In the genomic region with DNA sequence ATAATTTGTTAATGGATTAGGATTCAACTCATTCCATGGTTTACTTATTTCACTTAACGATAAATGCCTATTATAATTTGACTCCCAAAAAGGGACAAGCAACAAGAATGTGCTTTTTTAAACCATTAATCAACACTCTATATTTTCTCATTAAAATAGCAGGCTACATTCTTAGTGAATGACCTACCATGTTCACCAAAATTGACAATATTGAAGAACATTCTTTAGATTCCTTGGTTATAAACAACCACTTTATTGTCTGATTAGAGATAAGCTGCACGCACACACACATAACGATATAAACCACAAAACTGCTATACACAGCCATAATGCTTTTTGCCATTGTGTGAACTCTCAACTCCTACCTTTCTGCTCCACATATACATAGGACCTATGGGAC, we compare ENCODE assay signal across 18 cellular contexts.
DNase-seq lines count a peak whose midpoint lies in the region; ATAC-seq lines count a peak whose summit lies in the region.
"Had no signal": no experiment of that assay in that cellular context is flagged by ENCODE, and none has a peak within 500 bp of the region (broad histone marks: within the 10 kb centered on the region; RNA-seq: fewer than 3 reads in every experiment).

No MANE protein-coding gene starts in this region.

- no peaks in the 10 kb centered on the region for H3K4me1 Mint-ChIP-seq in T-helper 2 cell treated with Interferon-gamma antibody and Interleukin-4, amounts not matched to agents 5 μg/mL and 100 μg/mL, for 36 hours (ENCODE audit: low read depth)
- H3K4me1 Mint-ChIP-seq: CD4-positive, alpha-beta memory T cell had no signal

- no peak overlapping the region for H3K4me3 Mint-ChIP-seq in T-helper 2 cell treated with Interferon-gamma antibody and Interleukin-4, amounts not matched to agents 5 μg/mL and 100 μg/mL, for 36 hours
- H3K4me3 Mint-ChIP-seq: CD4-positive, alpha-beta memory T cell had no signal

- H3K27me3 Mint-ChIP-seq in T-helper 2 cell treated with Interferon-gamma antibody and Interleukin-4, amounts not matched to agents 5 μg/mL and 100 μg/mL, for 36 hours (ENCODE audit: low read depth), result no peaks in the 10 kb centered on the region
- H3K27me3 Mint-ChIP-seq: CD4-positive, alpha-beta memory T cell had no signal

- peaks cover 23% of the 10 kb centered on the region for H3K9me3 Mint-ChIP-seq in T-helper 2 cell treated with Interferon-gamma antibody and Interleukin-4, amounts not matched to agents 5 μg/mL and 100 μg/mL, for 36 hours

- peak; percentile 20 for DNase-seq in AG20443 (ENCODE audit: low spot score)
- peak; percentile 47 for DNase-seq in HS-27A (ENCODE audit: low read depth)
- DNase-seq in amniotic epithelial cell (ENCODE audit: low read depth), result peak; percentile 26
- peak; percentile 50 for DNase-seq in foreskin melanocyte
- no peak for DNase-seq in NCI-H1930 (lab: John Stamatoyannopoulos, UW)
- no peak for DNase-seq in T-helper 2 cell treated with Interferon-gamma antibody and Interleukin-4, amounts not matched to agents 5 μg/mL and 100 μg/mL, for 36 hours (ENCODE audit: low spot score)
- DNase-seq in activated gamma-delta T cell (lab: John Stamatoyannopoulos, UW), result no peak
- DNase-seq: BE2C; CD4-positive, alpha-beta memory T cell; DMS79 treated with DMSO at 0.1 percent for 48 hours; KBM-7; MG63; NCI-H1092 treated with DMSO at 0.1 percent for 48 hours; NCI-H187 treated with DMSO at 0.1 percent for 48 hours; NCI-H2171; NCI-H510A; T-helper 1 cell had no signal

- H3K27ac Mint-ChIP-seq in T-helper 2 cell treated with Interferon-gamma antibody and Interleukin-4, amounts not matched to agents 5 μg/mL and 100 μg/mL, for 36 hours, result no peak overlapping the region
- H3K27ac Mint-ChIP-seq: CD4-positive, alpha-beta memory T cell had no signal

- H3K36me3 Mint-ChIP-seq in T-helper 2 cell treated with Interferon-gamma antibody and Interleukin-4, amounts not matched to agents 5 μg/mL and 100 μg/mL, for 36 hours (ENCODE audit: low read depth), result no peaks in the 10 kb centered on the region
- H3K36me3 Mint-ChIP-seq: CD4-positive, alpha-beta memory T cell had no signal

- ATAC-seq in HG03342 (IDR thresholded peaks at IDR 0.05; ENCODE audit: unreplicated experiment), result no peak

Comparison
In these comparisons a context has a peak if more than half of its experiments do, and no peak if none do; other contexts are left out.
1. DNase-seq: peak in AG20443 (single experiment), HS-27A (single experiment), amniotic epithelial cell (single experiment) and foreskin melanocyte (single experiment); none in NCI-H1930 (0 of 2), T-helper 2 cell treated with Interferon-gamma antibody and Interleukin-4, amounts not matched to agents 5 μg/mL and 100 μg/mL, for 36 hours (single experiment) and activated gamma-delta T cell (single experiment).